16 cellular contexts compared by ENCODE assay signal in genomic region chr10:104766341-104766740, GRCh38.
DNase-seq lines count a peak whose midpoint lies in the region; ATAC-seq and TF ChIP-seq lines count a peak whose summit lies in the region.
"Had no signal": no experiment of that assay in that cellular context is flagged by ENCODE, and none has a peak within 500 bp of the region (broad histone marks: within the 10 kb centered on the region; RNA-seq: fewer than 3 reads in every experiment).

No MANE protein-coding gene starts in this region.

- no peak overlapping the region for H3K27ac Mint-ChIP-seq in activated T-cell treated with anti-CD3 and anti-CD28 coated beads, Interleukin-2, amount 50 U/mL, for 72 hours
- H3K27ac Mint-ChIP-seq in activated T-cell treated with anti-CD3 and anti-CD28 coated beads, Interleukin-2, amount 50 U/mL, for 24 hours = no peak overlapping the region

- no peaks in the 10 kb centered on the region for H3K36me3 Mint-ChIP-seq in activated T-cell treated with anti-CD3 and anti-CD28 coated beads, Interleukin-2, amount 50 U/mL, for 72 hours (ENCODE audit: insufficient read depth in 2 of 2)
- H3K36me3 Mint-ChIP-seq in activated T-cell treated with anti-CD3 and anti-CD28 coated beads, Interleukin-2, amount 50 U/mL, for 24 hours (ENCODE audit: low read depth) = no peaks in the 10 kb centered on the region

- intact Hi-C loops in upper lobe of right lung (cut with DNase I) = no loop called here

- no peaks in the 10 kb centered on the region for H3K79me2 ChIP-seq in MM.1S (ENCODE audit: low read length)

- no peaks in the 10 kb centered on the region for H4K20me1 ChIP-seq in MM.1S (ENCODE audit: insufficient read depth, low read length)

- no peak overlapping the region for H3K4me3 ChIP-seq in fibroblast of the aortic adventitia (ENCODE audit: low read depth, low read length)
- H3K4me3 ChIP-seq in upper lobe of right lung = no peak overlapping the region
- H3K4me3 ChIP-seq in MM.1S (ENCODE audit: low read length) = no peak overlapping the region
- H3K4me3 ChIP-seq: A549, ascending aorta, left ventricle myocardium inferior, smooth muscle cell, thyroid gland had no signal

- H2AFZ ChIP-seq in MM.1S (ENCODE audit: low read length) = no peak overlapping the region

- no peaks in the 10 kb centered on the region for H3K36me3 ChIP-seq in upper lobe of right lung
- H3K36me3 ChIP-seq in MM.1S (replicated peaks; ENCODE audit: insufficient read depth, low read length) = no peaks in the 10 kb centered on the region
- H3K36me3 ChIP-seq: ascending aorta, left ventricle myocardium inferior, thyroid gland had no signal

- H3K27me3 ChIP-seq in upper lobe of right lung (no peaks in the 10 kb centered on the region), MM.1S (replicated peaks; ENCODE audit: insufficient read depth, low read length) (no peaks in the 10 kb centered on the region)
- H3K27me3 ChIP-seq: ascending aorta, thyroid gland had no signal

- H3K27me3 Mint-ChIP-seq in activated T-cell treated with anti-CD3 and anti-CD28 coated beads, Interleukin-2, amount 50 U/mL, for 72 hours (ENCODE audit: low read depth) = peaks cover 12% of the 10 kb centered on the region
- H3K27me3 Mint-ChIP-seq in activated T-cell treated with anti-CD3 and anti-CD28 coated beads, Interleukin-2, amount 50 U/mL, for 24 hours = peaks cover 18% of the 10 kb centered on the region

- TF ChIP-seq CTCF in fibroblast of the aortic adventitia (IDR thresholded peaks at IDR 0.05; ENCODE audit: insufficient read depth, low read length) (no peak), upper lobe of right lung (IDR thresholded peaks at IDR 0.05) (no peak), MM.1S (IDR thresholded peaks at IDR 0.05; ENCODE audit: low read length) (no peak)

- no peaks in the 10 kb centered on the region for H3F3A ChIP-seq in MM.1S (ENCODE audit: insufficient read depth, low read length)

- H3K9me3 ChIP-seq in upper lobe of right lung (no peaks in the 10 kb centered on the region), MM.1S (replicated peaks; ENCODE audit: insufficient read depth, low read length) (no peaks in the 10 kb centered on the region)
- H3K9me3 ChIP-seq: A549, ascending aorta, Caco-2, left ventricle myocardium inferior, thyroid gland had no signal

- no peaks in the 10 kb centered on the region for H3K9me3 Mint-ChIP-seq in activated T-cell treated with anti-CD3 and anti-CD28 coated beads, Interleukin-2, amount 50 U/mL, for 72 hours
- no peaks in the 10 kb centered on the region for H3K9me3 Mint-ChIP-seq in activated T-cell treated with anti-CD3 and anti-CD28 coated beads, Interleukin-2, amount 50 U/mL, for 24 hours
- H3K9me3 Mint-ChIP-seq: neural crest cell had no signal

- ATAC-seq in activated T-cell treated with anti-CD3 and anti-CD28 coated beads, Interleukin-2, amount 50 U/mL, for 72 hours (replicated peaks in 1 of 2) = peak; percentile 29 to 48
- ATAC-seq in upper lobe of right lung (peak; percentile 26), GM18907 (IDR thresholded peaks at IDR 0.05; ENCODE audit: unreplicated experiment) (no peak)
- ATAC-seq: A549 had no signal

- no peak overlapping the region for H3K9ac ChIP-seq in MM.1S (ENCODE audit: low read length)

- no peaks in the 10 kb centered on the region for H3K9me2 ChIP-seq in MM.1S (replicated peaks; ENCODE audit: insufficient read depth, low read length)

- H3K4me1 ChIP-seq in upper lobe of right lung = no peaks in the 10 kb centered on the region
- no peaks in the 10 kb centered on the region for H3K4me1 ChIP-seq in MM.1S (ENCODE audit: low read length)
- H3K4me1 ChIP-seq: A549, ascending aorta, Caco-2, left ventricle myocardium inferior, thyroid gland had no signal

- DNase-seq in activated T-cell treated with anti-CD3 and anti-CD28 coated beads, Interleukin-2, amount 50 U/mL, for 72 hours = no peak
- no peak for DNase-seq in activated T-cell treated with anti-CD3 and anti-CD28 coated beads, Interleukin-2, amount 50 U/mL, for 24 hours
- DNase-seq in RPMI7951 (ENCODE audit: low read depth) (peak; percentile 69), fibroblast of the aortic adventitia (ENCODE audit: low read depth) (peak; percentile 44), upper lobe of right lung (no peak), DMS53 treated with DMSO at 0.1 percent for 48 hours (lab: John Stamatoyannopoulos, UW; ENCODE audit: unreplicated experiment) (no peak), MM.1S (no peak)
- DNase-seq: Caco-2; effector CD8-positive, alpha-beta T cell; left ventricle myocardium inferior; thyroid gland had no signal

- H3K27ac ChIP-seq in upper lobe of right lung = no peak overlapping the region
- H3K27ac ChIP-seq in MM.1S (ENCODE audit: low read length) = no peak overlapping the region
- H3K27ac ChIP-seq: A549, ascending aorta, left ventricle myocardium inferior, thyroid gland had no signal

- no peak overlapping the region for H3K4me2 ChIP-seq in MM.1S (ENCODE audit: low read depth, low read length)
- H3K4me2 ChIP-seq: A549, smooth muscle cell had no signal

- H3K4me1 Mint-ChIP-seq in activated T-cell treated with anti-CD3 and anti-CD28 coated beads, Interleukin-2, amount 50 U/mL, for 72 hours (ENCODE audit: low read depth) = no peaks in the 10 kb centered on the region
- H3K4me1 Mint-ChIP-seq in activated T-cell treated with anti-CD3 and anti-CD28 coated beads, Interleukin-2, amount 50 U/mL, for 24 hours (ENCODE audit: low read depth) = no peaks in the 10 kb centered on the region
- H3K4me1 Mint-ChIP-seq: neural crest cell had no signal

- H3K4me3 Mint-ChIP-seq in activated T-cell treated with anti-CD3 and anti-CD28 coated beads, Interleukin-2, amount 50 U/mL, for 72 hours = no peak overlapping the region
- no peak overlapping the region for H3K4me3 Mint-ChIP-seq in activated T-cell treated with anti-CD3 and anti-CD28 coated beads, Interleukin-2, amount 50 U/mL, for 24 hours
- H3K4me3 Mint-ChIP-seq: neural crest cell had no signal

Comparison
In these comparisons a context has a peak if more than half of its experiments do, and no peak if none do; other contexts are left out.
1. DNase-seq: peak in RPMI7951 (single experiment) and fibroblast of the aortic adventitia (single experiment); none in activated T-cell treated with anti-CD3 and anti-CD28 coated beads, Interleukin-2, amount 50 U/mL, for 72 hours (0 of 2), activated T-cell treated with anti-CD3 and anti-CD28 coated beads, Interleukin-2, amount 50 U/mL, for 24 hours (single experiment), upper lobe of right lung (single experiment), DMS53 treated with DMSO at 0.1 percent for 48 hours (single experiment) and MM.1S (single experiment).